Comparison of ENCODE assay signal across 14 cellular contexts in genomic region chr12:6124411-6125151, GRCh38. TPM values are rescaled to one million over a fixed set of nuclear protein-coding genes. Genes with fewer than 3 reads are reported as not detected.
A peak's percentile ranks its signal among the peaks of the same experiment; 100 is the strongest.
DNase-seq lines count a peak whose midpoint lies in the region; ATAC-seq and TF ChIP-seq lines count a peak whose summit lies in the region.
"Had no signal": no experiment of that assay in that cellular context is flagged by ENCODE, and none has a peak within 500 bp of the region (broad histone marks: within the 10 kb centered on the region; RNA-seq: fewer than 3 reads in every experiment).

Gene VWF, minus strand, starts transcription at chr12:6124670. Its CDS starts 1,474 bp downstream, at chr12:6123196.

- intact Hi-C loops in lower leg skin (cut with DNase I; ENCODE audit: low total_unique reads): no loop called here

- no peak within 1 kb of the TSS for H3K4me3 Mint-ChIP-seq in T-cell
- H3K4me3 Mint-ChIP-seq: activated naive CD8-positive, alpha-beta T cell treated with anti-CD3 and anti-CD28 coated beads for 36 hours; mesothelial cell of epicardium had no signal

- H3K27me3 Mint-ChIP-seq in T-cell: peaks cover 0 to 7% of the 10 kb centered on the region in 2 donors
- H3K27me3 Mint-ChIP-seq: activated naive CD8-positive, alpha-beta T cell treated with anti-CD3 and anti-CD28 coated beads for 36 hours had no signal

- no peaks in the 10 kb centered on the region for H3K9me3 Mint-ChIP-seq in T-cell
- H3K9me3 Mint-ChIP-seq: activated naive CD8-positive, alpha-beta T cell treated with anti-CD3 and anti-CD28 coated beads for 36 hours; mesothelial cell of epicardium had no signal

- TF ChIP-seq CTCF in HEK293 (tag by site-specific recombination; IDR thresholded peaks at IDR 0.05) (no peak), lower leg skin (IDR thresholded peaks at IDR 0.05) (no peak)

- CTCF ChIA-PET in HEK293 (lab: Yijun Ruan, JAX) (interaction anchor here (0.6 to 1.0 kb wide), 3 partner anchors 71 to 136 kb away, joined by 3 to 4 read pairs (median 3); no protein-coding TSS in a partner anchor), T-cell (lab: Charles Lee) (no interaction called here)

- H3K9me3 ChIP-seq in HEK293 (ENCODE audit: control insufficient read depth, insufficient read depth, low read depth, low read length): no peaks in the 10 kb centered on the region
- H3K9me3 ChIP-seq: BE2C had no signal

- H3K27ac Mint-ChIP-seq in T-cell: no peak within 1 kb of the TSS
- H3K27ac Mint-ChIP-seq: activated naive CD8-positive, alpha-beta T cell treated with anti-CD3 and anti-CD28 coated beads for 36 hours; mesothelial cell of epicardium had no signal

- ATAC-seq in T-cell (replicated peaks in 1 of 4) (no peak), HG02973 (IDR thresholded peaks at IDR 0.05; ENCODE audit: unreplicated experiment) (no peak)
- ATAC-seq: Panc1 had no signal

- no peak for TF ChIP-seq POLR2A in lower leg skin (IDR thresholded peaks at IDR 0.05)

- POLR2A ChIA-PET in HEK293 (lab: Yijun Ruan, JAX): interaction anchor here (0.6 kb wide), 1 partner anchor 72 kb away, joined by 4 read pairs; no protein-coding TSS in a partner anchor
- POLR2A ChIA-PET in T-cell (lab: Charles Lee): no interaction called here

- 66 to 67% methylated on average over 5 of the region's 5 CpGs for WGBS in lower leg skin, 2 donors

- H3K4me3 ChIP-seq in HEK293 (ENCODE audit: low read depth, low read length) (no peak within 1 kb of the TSS), lower leg skin (ENCODE audit: low read depth, poor library complexity, severe bottlenecking) (no peak within 1 kb of the TSS), skin epidermis (peak within 1 kb of the TSS in 4 of 7 experiments; percentile 2 to 15 (median 10))

- H3K27ac ChIP-seq in HEK293 (ENCODE audit: extremely low read depth, low read depth, low read length): no peak within 1 kb of the TSS
- peak within 1 kb of the TSS in 12 of 21 experiments; percentile 16 to 85 (median 49) for H3K27ac ChIP-seq in skin epidermis

- H3K36me3 Mint-ChIP-seq in T-cell: no peaks in the 10 kb centered on the region
- H3K36me3 Mint-ChIP-seq: activated naive CD8-positive, alpha-beta T cell treated with anti-CD3 and anti-CD28 coated beads for 36 hours; mesothelial cell of epicardium had no signal

- DNase-seq in dermis microvascular lymphatic vessel endothelial cell (ENCODE audit: low read depth in 2 of 2) (peak; percentile 87), lower leg skin (ENCODE audit: low spot score in 2 of 2) (peak in 1 of 2 donors; percentile 75), T-cell (no peak), HT-29 (ENCODE audit: low spot score) (no peak), glomerular visceral epithelial cell (ENCODE audit: extremely low spot score) (no peak)
- DNase-seq: activated CD4-positive, CD25-positive, alpha-beta regulatory T cell treated with anti-CD3 and anti-CD28 coated beads, Interleukin-2, amount 50 U/mL, for 72 hours; activated naive CD8-positive, alpha-beta T cell treated with anti-CD3 and anti-CD28 coated beads for 36 hours; BE2C; stimulated activated CD4-positive, alpha-beta T cell treated with anti-CD3 and anti-CD28 coated beads, Interleukin-1b, Interleukin-23, amount 100 ng/mL, for 48 hours had no signal

- H3K36me3 ChIP-seq in HEK293 (ENCODE audit: control insufficient read depth in 2 of 2, insufficient read depth in 1 of 2, low read length in 2 of 2): no peaks in the 10 kb centered on the region
- H3K36me3 ChIP-seq: BE2C had no signal

- H3K4me1 ChIP-seq in HEK293 (ENCODE audit: control insufficient read depth, insufficient read depth, low read length): no peaks in the 10 kb centered on the region
- H3K4me1 ChIP-seq: BE2C had no signal

- no peaks in the 10 kb centered on the region for H3K4me1 Mint-ChIP-seq in T-cell
- H3K4me1 Mint-ChIP-seq: activated naive CD8-positive, alpha-beta T cell treated with anti-CD3 and anti-CD28 coated beads for 36 hours; mesothelial cell of epicardium had no signal

TF ChIP-seq in HEK293, 187 proteins besides CTCF, POLR2A, EP300 and RAD21:
- no peak for TF ChIP-seq SALL2 (tag by site-specific recombination; IDR thresholded peaks at IDR 0.05; ENCODE audit: borderline replicate concordance)
- TF ChIP-seq IKZF3 (tag by site-specific recombination; IDR thresholded peaks at IDR 0.05): no peak
- no peak for TF ChIP-seq ZNF488 (tag by site-specific recombination; IDR thresholded peaks at IDR 0.05)
- TF ChIP-seq ZNF239 (tag by site-specific recombination; IDR thresholded peaks at IDR 0.05): no peak
- TF ChIP-seq ZNF16 (tag by site-specific recombination; IDR thresholded peaks at IDR 0.05; ENCODE audit: low read depth): no peak
- no peak for TF ChIP-seq ZNF37A (tag by site-specific recombination; IDR thresholded peaks at IDR 0.05)
- TF ChIP-seq ZNF426 (tag by site-specific recombination; IDR thresholded peaks at IDR 0.05): no peak
- TF ChIP-seq ZFP41 (tag by site-specific recombination; IDR thresholded peaks at IDR 0.05; ENCODE audit: borderline replicate concordance): no peak
- TF ChIP-seq ZNF837 (tag by site-specific recombination; IDR thresholded peaks at IDR 0.05): no peak
- TF ChIP-seq HOXC10 (CRISPR knock-in tag; IDR thresholded peaks at IDR 0.05): no peak
- no peak for TF ChIP-seq SETDB1 (IDR thresholded peaks at IDR 0.05; ENCODE audit: insufficient read length, low read length)
- no peak for TF ChIP-seq ZNF639 (tag by site-specific recombination; IDR thresholded peaks at IDR 0.05)
- no peak for TF ChIP-seq ZNF549 (tag by site-specific recombination; IDR thresholded peaks at IDR 0.05)
- TF ChIP-seq ZSCAN30 (tag by site-specific recombination; IDR thresholded peaks at IDR 0.05): no peak
- TF ChIP-seq KLF9 (tag by site-specific recombination; IDR thresholded peaks at IDR 0.05; ENCODE audit: low read depth): no peak
- TF ChIP-seq ZIC2 (tag by site-specific recombination; IDR thresholded peaks at IDR 0.05): peak; percentile 47; the same call in 1 of the 2 replicates
- TF ChIP-seq ZBTB20 (tag by site-specific recombination; IDR thresholded peaks at IDR 0.05): peak; percentile 46; the same call in 1 of the 2 replicates

RNA-seq across cellular contexts. Expression of gene VWF, which starts in this region (rescaled TPM):
- total RNA-seq in dermis microvascular lymphatic vessel endothelial cell: 467 and 1,551 TPM in 2 replicates
- 100 to 1,000 TPM in 1 of 4 donors, 10 to 100 TPM in 3; 34.3 to 107 (median 50.3) TPM for total RNA-seq in lower leg skin
- total RNA-seq in T-cell: under 1 TPM in 4 of 5 donors, not detected in 1; 0.13 to 0.90 (median 0.74) TPM
- under 0.01 TPM in 1 of 2 replicates, not detected in the other for total RNA-seq in HT-29 (2014; rRNA removed; shearing (Covaris generic))

Comparison
In these comparisons a context has a peak if more than half of its experiments do, and no peak if none do; other contexts are left out.
1. RNA of gene VWF (total RNA-seq): 467 to 1,551 TPM in dermis microvascular lymphatic vessel endothelial cell and 34.3 to 107 TPM in lower leg skin; 0.13 to 0.90 TPM in T-cell and under 0.01 TPM in HT-29; every median in the first group is over 10 times any median in the second.
2. H3K4me3 ChIP-seq: peak in skin epidermis (4 of 7); none in HEK293 (single experiment) and lower leg skin (single experiment).
3. DNase-seq: peak in dermis microvascular lymphatic vessel endothelial cell (2 of 2); none in T-cell (0 of 34), HT-29 (single experiment) and glomerular visceral epithelial cell (single experiment).